In the genomic region with DNA sequence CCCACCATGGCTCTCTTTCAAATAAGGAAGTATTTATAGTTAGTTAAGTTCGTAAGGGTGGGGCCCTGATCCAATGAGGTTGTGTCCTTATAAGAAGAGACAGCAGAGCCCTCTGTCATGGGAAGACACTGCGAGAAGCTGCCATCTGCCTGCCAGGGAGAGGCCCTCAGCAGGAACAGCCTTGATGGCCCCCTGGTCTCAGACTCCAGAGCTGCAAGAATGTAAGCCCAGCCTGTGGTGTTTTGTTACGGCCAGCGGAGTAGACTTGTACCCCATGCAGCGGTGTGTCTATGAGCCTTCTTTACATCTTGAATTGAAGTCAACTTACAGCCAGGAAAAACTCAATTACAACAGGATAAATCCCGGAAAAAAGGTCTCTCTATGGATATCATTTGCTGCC, we compare ENCODE assay signal across 33 cellular contexts.
"Had no signal": no experiment of that assay in that cellular context is flagged by ENCODE, and none has a peak within 500 bp of the region (broad histone marks: within the 10 kb centered on the region; RNA-seq: fewer than 3 reads in every experiment).

No MANE protein-coding gene starts in this region.

- H3K9ac ChIP-seq: parathyroid adenoma had no signal

- H3K4me3 ChIP-seq: adrenal gland, body of pancreas, colonic mucosa, gastroesophageal sphincter, psoas muscle, thoracic aorta, uterus had no signal

- H3K27ac ChIP-seq: adrenal gland, body of pancreas, colonic mucosa, parathyroid adenoma, psoas muscle, thoracic aorta, uterus had no signal

- H3K4me1 ChIP-seq: adrenal gland, body of pancreas, colonic mucosa, gastroesophageal sphincter, parathyroid adenoma, psoas muscle, uterus had no signal

- H3K36me3 ChIP-seq: adrenal gland, colonic mucosa, gastroesophageal sphincter, thoracic aorta, uterus had no signal

- H3K9me3 Mint-ChIP-seq: activated naive CD4-positive, alpha-beta T cell treated with anti-CD3 and anti-CD28 coated beads for 36 hours; activated T-helper 1 cell treated with anti-CD3 and anti-CD28 coated beads, Interleukin-12 subunit alpha, Interleukin-12 subunit beta, Interleukin-2, Interleukin-4 antibody, amounts not matched to agents 30 ng/mL and 10 ng/mL and 1 ng/mL, durations not matched to agents 14 hours and 24 hours and 36 hours; effector memory CD8-positive, alpha-beta T cell; mesothelial cell of epicardium; naive B cell; nephron progenitor cell; type B pancreatic cell had no signal

- H3K9me3 ChIP-seq: adrenal gland, body of pancreas, colonic mucosa, gastroesophageal sphincter, psoas muscle, thoracic aorta, uterus had no signal

- ATAC-seq: body of pancreas; effector memory CD8-positive, alpha-beta T cell; gastroesophageal sphincter; left cardiac atrium; psoas muscle; stimulated activated naive CD8-positive, alpha-beta T cell treated with anti-CD3 and anti-CD28 coated beads, Interleukin-15, Interleukin-2, amounts not matched to agents 100 U/mL and 50 U/mL, for 24 hours; T-helper 17 cell had no signal

- H3K79me2 ChIP-seq: parathyroid adenoma had no signal

- H2AFZ ChIP-seq: parathyroid adenoma had no signal

- DNase-seq: activated CD4-positive, alpha-beta T cell treated with anti-CD3 and anti-CD28 coated beads for 48 hours; activated CD4-positive, alpha-beta T cell treated with anti-CD3 and anti-CD28 coated beads, Interleukin-2, amount 50 U/mL, for 48 hours; activated CD8-positive, alpha-beta memory T cell treated with anti-CD3 and anti-CD28 coated beads, Interleukin-2, amount 50 U/mL, for 4 hours; activated effector memory CD4-positive, alpha-beta T cell treated with anti-CD3 and anti-CD28 coated beads, Interleukin-2, amount 50 U/mL, for 16 hours; activated naive CD4-positive, alpha-beta T cell treated with anti-CD3 and anti-CD28 coated beads for 36 hours; activated naive CD8-positive, alpha-beta T cell treated with anti-CD3 and anti-CD28 coated beads for 36 hours; activated T-cell treated with anti-CD3 and anti-CD28 coated beads, Interleukin-2, amount 50 U/mL, for 1 hour; adrenal gland; aorta; body of pancreas; cerebellar nuclear complex; colonic mucosa; effector memory CD8-positive, alpha-beta T cell; hippocampal formation; left cardiac atrium; mammary epithelial cell; naive B cell; nephron progenitor cell; nucleus accumbens; psoas muscle; stimulated activated CD4-positive, alpha-beta T cell treated with anti-CD3 and anti-CD28 coated beads, Interleukin-15, amount 100 ng/mL, for 24 hours; stimulated activated CD4-positive, alpha-beta T cell treated with anti-CD3 and anti-CD28 coated beads, Interleukin-2, amount 100 ng/mL, for 24 hours; stimulated activated naive CD8-positive, alpha-beta T cell treated with anti-CD3 and anti-CD28 coated beads, Interleukin-15, Interleukin-2, amounts not matched to agents 100 U/mL and 50 U/mL, for 24 hours; T-helper 17 cell; T1000; uterus had no signal

- H3K4me3 Mint-ChIP-seq: activated naive CD4-positive, alpha-beta T cell treated with anti-CD3 and anti-CD28 coated beads for 36 hours; activated naive CD8-positive, alpha-beta T cell treated with anti-CD3 and anti-CD28 coated beads for 36 hours; activated T-helper 1 cell treated with anti-CD3 and anti-CD28 coated beads, Interleukin-12 subunit alpha, Interleukin-12 subunit beta, Interleukin-2, Interleukin-4 antibody, amounts not matched to agents 30 ng/mL and 10 ng/mL and 1 ng/mL, durations not matched to agents 14 hours and 24 hours and 36 hours; effector memory CD8-positive, alpha-beta T cell; mesothelial cell of epicardium; nephron progenitor cell; T-helper 17 cell; type B pancreatic cell had no signal

- H3K27me3 ChIP-seq: adrenal gland, body of pancreas, colonic mucosa, gastroesophageal sphincter, uterus had no signal

- H3K4me1 Mint-ChIP-seq: mesothelial cell of epicardium, nephron progenitor cell had no signal

- H3K27ac Mint-ChIP-seq: activated naive CD4-positive, alpha-beta T cell treated with anti-CD3 and anti-CD28 coated beads for 36 hours; activated naive CD8-positive, alpha-beta T cell treated with anti-CD3 and anti-CD28 coated beads for 36 hours; activated T-helper 1 cell treated with anti-CD3 and anti-CD28 coated beads, Interleukin-12 subunit alpha, Interleukin-12 subunit beta, Interleukin-2, Interleukin-4 antibody, amounts not matched to agents 30 ng/mL and 10 ng/mL and 1 ng/mL, durations not matched to agents 14 hours and 24 hours and 36 hours; effector memory CD8-positive, alpha-beta T cell; mesothelial cell of epicardium; nephron progenitor cell; T-helper 17 cell; type B pancreatic cell had no signal

- H3K36me3 Mint-ChIP-seq: activated naive CD8-positive, alpha-beta T cell treated with anti-CD3 and anti-CD28 coated beads for 36 hours; mesothelial cell of epicardium; naive B cell; type B pancreatic cell had no signal

- FAIRE-seq: keratinocyte had no signal
